Comparison of ENCODE assay signal across 22 cellular contexts in genomic region chr5:103293099-103293498, GRCh38.
"Had no signal": no experiment of that assay in that cellular context is flagged by ENCODE, and none has a peak within 500 bp of the region (broad histone marks: within the 10 kb centered on the region; RNA-seq: fewer than 3 reads in every experiment).

No MANE protein-coding gene starts in this region.

- H3K36me3 Mint-ChIP-seq: activated naive CD8-positive, alpha-beta T cell treated with anti-CD3 and anti-CD28 coated beads, Interleukin-2, amount 10 ng/mL, durations not matched to agents 7 days and 5 days had no signal

- H3K9me3 Mint-ChIP-seq: activated naive CD8-positive, alpha-beta T cell treated with anti-CD3 and anti-CD28 coated beads, Interleukin-2, amount 10 ng/mL, durations not matched to agents 7 days and 5 days; T-helper 1 cell treated with Interleukin-12 subunit alpha and Interleukin-12 subunit beta and Interleukin-4 antibody, amounts not matched to agents 30 μg/mL and 1 μg/mL, for 36 hours had no signal

- H3K4me3 ChIP-seq: adrenal gland, breast epithelium, PC-9 had no signal

- H3K4me3 Mint-ChIP-seq: activated CD8-positive, alpha-beta T cell treated with anti-CD3 and anti-CD28 coated beads, Interleukin-2, amount 10 ng/mL, durations not matched to agents 7 days and 5 days; activated naive CD8-positive, alpha-beta T cell treated with anti-CD3 and anti-CD28 coated beads, Interleukin-2, amount 10 ng/mL, durations not matched to agents 7 days and 5 days; T-helper 1 cell treated with Interleukin-12 subunit alpha and Interleukin-12 subunit beta and Interleukin-4 antibody, amounts not matched to agents 30 μg/mL and 1 μg/mL, for 36 hours had no signal

- H3K9me3 ChIP-seq: adrenal gland, breast epithelium had no signal

- H3K36me3 ChIP-seq: adrenal gland, breast epithelium had no signal

- ATAC-seq: activated CD4-positive, CD25-positive, alpha-beta regulatory T cell treated with anti-CD3 and anti-CD28 coated beads, Interleukin-2, amount 50 U/mL, for 24 hours; activated CD8-positive, alpha-beta T cell treated with anti-CD3 and anti-CD28 coated beads, Interleukin-2, amount 10 ng/mL, durations not matched to agents 7 days and 5 days had no signal

- H2AFZ ChIP-seq: PC-9 had no signal

- H3K4me2 ChIP-seq: PC-9 had no signal

- H3K4me1 Mint-ChIP-seq: activated naive CD8-positive, alpha-beta T cell treated with anti-CD3 and anti-CD28 coated beads, Interleukin-2, amount 10 ng/mL, durations not matched to agents 7 days and 5 days had no signal

- H3K27ac Mint-ChIP-seq: activated CD8-positive, alpha-beta T cell treated with anti-CD3 and anti-CD28 coated beads, Interleukin-2, amount 10 ng/mL, durations not matched to agents 7 days and 5 days; activated naive CD8-positive, alpha-beta T cell treated with anti-CD3 and anti-CD28 coated beads, Interleukin-2, amount 10 ng/mL, durations not matched to agents 7 days and 5 days; T-helper 1 cell treated with Interleukin-12 subunit alpha and Interleukin-12 subunit beta and Interleukin-4 antibody, amounts not matched to agents 30 μg/mL and 1 μg/mL, for 36 hours had no signal

- H3K27ac ChIP-seq: adrenal gland, breast epithelium, PC-9 had no signal

- DNase-seq: activated CD4-positive, alpha-beta T cell treated with anti-CD3 and anti-CD28 coated beads for 4 hours; activated CD4-positive, alpha-beta T cell treated with anti-CD3 and anti-CD28 coated beads, Interleukin-2, amount 50 U/mL, for 4 hours; activated CD8-positive, alpha-beta memory T cell treated with anti-CD3 and anti-CD28 coated beads, Interleukin-2, amount 50 U/mL, for 48 hours; activated CD8-positive, alpha-beta T cell treated with anti-CD3 and anti-CD28 coated beads, Interleukin-2, amount 10 ng/mL, durations not matched to agents 7 days and 5 days; activated naive CD4-positive, alpha-beta T cell treated with anti-CD3 and anti-CD28 coated beads, Interleukin-2, amount 50 U/mL, for 16 hours; activated naive CD8-positive, alpha-beta T cell treated with anti-CD3 and anti-CD28 coated beads, Interleukin-2, amount 10 ng/mL, durations not matched to agents 7 days and 5 days; activated T-cell treated with anti-CD3 and anti-CD28 coated beads, Interleukin-2, amount 50 U/mL, for 1 hour; adrenal gland; aorta; caudate nucleus; KG1; NCI-H1048; NCI-H1417; NCI-H1930; NCI-H2171; NCI-H226; NCI-H510A; PC-9; SHP77 treated with DMSO at 0.1 percent for 48 hours had no signal

- H3K4me1 ChIP-seq: adrenal gland, breast epithelium had no signal

- H3K27me3 ChIP-seq: adrenal gland, breast epithelium had no signal
